15 cellular contexts compared by ENCODE assay signal in the genomic region with DNA sequence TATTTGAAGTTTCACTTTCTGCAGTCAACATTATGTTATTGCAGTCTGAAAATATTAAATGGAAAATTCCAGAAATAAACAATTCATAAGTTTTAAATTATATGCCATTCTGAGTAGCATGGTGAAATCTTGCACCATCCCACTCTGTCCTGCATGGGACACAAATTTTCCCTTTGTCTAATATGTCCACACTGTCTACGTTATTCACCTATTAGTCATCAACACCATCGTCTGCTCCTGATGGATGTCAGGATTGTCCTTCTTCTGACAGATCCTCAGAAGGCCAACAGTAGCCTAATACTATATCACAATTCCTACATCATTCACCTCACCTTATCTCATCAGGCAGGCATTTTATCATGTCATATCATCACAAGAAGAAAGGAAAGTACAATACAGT.
"Had no signal": no experiment of that assay in that cellular context is flagged by ENCODE, and none has a peak within 500 bp of the region (broad histone marks: within the 10 kb centered on the region; RNA-seq: fewer than 3 reads in every experiment).

No MANE protein-coding gene starts in this region.

- H3K27me3 Mint-ChIP-seq: activated CD4-positive, alpha-beta T cell treated with anti-CD3 and anti-CD28 coated beads for 36 hours; brain had no signal

- H3K4me1 Mint-ChIP-seq: activated CD4-positive, alpha-beta T cell treated with anti-CD3 and anti-CD28 coated beads for 36 hours had no signal

- H3K27ac Mint-ChIP-seq: activated CD4-positive, alpha-beta T cell treated with anti-CD3 and anti-CD28 coated beads for 36 hours; activated naive CD4-positive, alpha-beta T cell treated with anti-CD3 and anti-CD28 coated beads for 36 hours; brain had no signal

- DNase-seq: activated CD4-positive, alpha-beta T cell treated with anti-CD3 and anti-CD28 coated beads for 36 hours; activated naive CD4-positive, alpha-beta T cell treated with anti-CD3 and anti-CD28 coated beads for 36 hours; adrenal gland; cerebellar nuclear complex; esophagus squamous epithelium; gastrocnemius medialis; kidney; left ventricle myocardium superior; mesendoderm; nephron progenitor cell; stimulated activated CD4-positive, alpha-beta T cell treated with anti-CD3 and anti-CD28 coated beads, Interleukin-2, amount 100 ng/mL, for 48 hours; stimulated activated naive CD4-positive, alpha-beta T cell treated with Interleukin-2 at 50 U/mL for 16 hours; upper lobe of left lung had no signal

- H3K36me3 Mint-ChIP-seq: brain had no signal

- H3K36me3 ChIP-seq: adrenal gland, esophagus squamous epithelium, gastrocnemius medialis, upper lobe of left lung had no signal

- H3K9me3 Mint-ChIP-seq: activated naive CD4-positive, alpha-beta T cell treated with anti-CD3 and anti-CD28 coated beads for 36 hours; nephron progenitor cell had no signal

- H3K4me3 ChIP-seq: adrenal gland, esophagus squamous epithelium, gastrocnemius medialis, upper lobe of left lung had no signal

- H3K4me1 ChIP-seq: adrenal gland, esophagus squamous epithelium, gastrocnemius medialis, upper lobe of left lung had no signal

- H3K27ac ChIP-seq: adrenal gland, esophagus squamous epithelium, gastrocnemius medialis, upper lobe of left lung, VCaP had no signal

- H3K4me3 Mint-ChIP-seq: activated CD4-positive, alpha-beta T cell treated with anti-CD3 and anti-CD28 coated beads for 36 hours; activated naive CD4-positive, alpha-beta T cell treated with anti-CD3 and anti-CD28 coated beads for 36 hours; brain; nephron progenitor cell had no signal

- ATAC-seq: activated CD4-positive, alpha-beta T cell treated with anti-CD3 and anti-CD28 coated beads for 36 hours; gastrocnemius medialis; left ventricle myocardium superior had no signal

- H3K9me3 ChIP-seq: adrenal gland, esophagus squamous epithelium, gastrocnemius medialis, upper lobe of left lung had no signal

- FAIRE-seq: kidney had no signal

- H3K27me3 ChIP-seq: adrenal gland, esophagus squamous epithelium, gastrocnemius medialis, upper lobe of left lung had no signal
